Comparison of ENCODE assay signal across 1 cellular context in genomic region chr10:100912609-100913469, GRCh38.
TF ChIP-seq lines count a peak whose summit lies in the region.

TSS of gene SLF2 (plus strand) at chr10:100912963. CDS start at chr10:100913111, 148 bp downstream.

TF ChIP-seq in H1, 55 proteins besides CTCF, POLR2A, EP300 and RAD21 (continued from another document):
- TF ChIP-seq CHD7 (IDR thresholded peaks at IDR 0.05; ENCODE audit: insufficient replicate concordance, low read length) (no peak), KDM4A (IDR thresholded peaks at IDR 0.05; ENCODE audit: low read depth, low read length, severe bottlenecking) (peak; percentile 76), HDAC6 (IDR thresholded peaks at IDR 0.05; ENCODE audit: low read depth, low read length) (no peak), EGR1 (IDR thresholded peaks at IDR 0.05; ENCODE audit: borderline replicate concordance, low read depth, low read length) (peak; percentile 99), SAP30 (IDR thresholded peaks at IDR 0.05; ENCODE audit: insufficient read depth, insufficient replicate concordance, low read length) (peak; percentile 13), SUZ12 (IDR thresholded peaks at IDR 0.05; ENCODE audit: low read length) (no peak), CBX8 (IDR thresholded peaks at IDR 0.05; ENCODE audit: borderline replicate concordance, low read depth, low read length) (no peak), KDM1A (IDR thresholded peaks at IDR 0.05; ENCODE audit: borderline replicate concordance, low read length) (no peak), CHD2 (IDR thresholded peaks at IDR 0.05; ENCODE audit: low read length) (peak; percentile 69), E2F6 (IDR thresholded peaks at IDR 0.05) (peak; percentile 91), SIX5 (IDR thresholded peaks at IDR 0.05; ENCODE audit: low read depth, low read length) (peak; percentile 69), TAF1 (IDR thresholded peaks at IDR 0.05; ENCODE audit: low read depth, low read length) (peak; percentile 82; the same call in 1 of the 2 replicates), JUN (IDR thresholded peaks at IDR 0.05; ENCODE audit: low read depth, low read length) (no peak), USF2 (IDR thresholded peaks at IDR 0.05; ENCODE audit: low read length) (peak; percentile 65), MAX (IDR thresholded peaks at IDR 0.05) (peak; percentile 90), HDAC2 (IDR thresholded peaks at IDR 0.05; ENCODE audit: borderline replicate concordance in 1 of 2, low read depth in 2 of 2, low read length in 2 of 2) (peak; percentile 27 to 94; a peak in 1 of 4 replicates)
TF ChIP-seq in H1: peak in this region for 21.
